Comparison of ENCODE assay signal across 18 cellular contexts in genomic region chr15:84387086-84387485, GRCh38.
"Had no signal": no experiment of that assay in that cellular context is flagged by ENCODE, and none has a peak within 500 bp of the region (broad histone marks: within the 10 kb centered on the region; RNA-seq: fewer than 3 reads in every experiment).

No MANE protein-coding gene starts in this region.

- H3K27ac ChIP-seq: adrenal gland, pancreas, sigmoid colon, SJCRH30, tibial artery, vagina had no signal

- H3K4me1 Mint-ChIP-seq: activated B cell treated with CpG ODN at 0.5 μM for 24 hours; activated CD4-positive, alpha-beta T cell treated with anti-CD3 and anti-CD28 coated beads, Interleukin-2, amount 10 ng/mL, durations not matched to agents 7 days and 5 days; memory B cell; naive thymus-derived CD4-positive, alpha-beta T cell; stimulated activated naive B cell treated with anti-CD40 and anti-IgM and Interleukin-4, amounts not matched to agents 10 μg/mL and 1 μg/mL and 100 μg/mL, for 72 hours had no signal

- H3K4me3 ChIP-seq: adrenal gland, pancreas, sigmoid colon, SJCRH30, tibial artery, vagina had no signal

- DNase-seq: activated B cell treated with CpG ODN at 0.5 μM for 24 hours; activated CD4-positive, alpha-beta T cell treated with anti-CD3 and anti-CD28 coated beads, Interleukin-2, amount 10 ng/mL, durations not matched to agents 7 days and 5 days; activated CD8-positive, alpha-beta memory T cell treated with anti-CD3 and anti-CD28 coated beads, Interleukin-2, amount 50 U/mL, for 48 hours; activated CD8-positive, alpha-beta T cell treated with anti-CD3 and anti-CD28 coated beads, Interleukin-2, amount 10 ng/mL, durations not matched to agents 7 days and 5 days; activated gamma-delta T cell treated with Interleukin-2 at 50 U/mL for 16 hours; activated T-cell treated with anti-CD3 and anti-CD28 coated beads, Interleukin-2, amount 50 U/mL, for 72 hours; effector memory CD4-positive, alpha-beta T cell; naive thymus-derived CD4-positive, alpha-beta T cell; sigmoid colon; SJCRH30; stimulated activated naive B cell treated with anti-CD40 and anti-IgM and Interleukin-4, amounts not matched to agents 10 μg/mL and 1 μg/mL and 100 μg/mL, for 72 hours had no signal

- H3K9me3 Mint-ChIP-seq: activated CD4-positive, alpha-beta T cell treated with anti-CD3 and anti-CD28 coated beads, Interleukin-2, amount 10 ng/mL, durations not matched to agents 7 days and 5 days; activated naive CD4-positive, alpha-beta T cell treated with anti-CD3 and anti-CD28 coated beads, Interleukin-2, amount 50 U/mL, for 72 hours; activated T-cell treated with anti-CD3 and anti-CD28 coated beads, Interleukin-2, amount 50 U/mL, for 72 hours; dendritic cell treated with granulocyte-macrophage colony-stimulating factor and Interleukin-4, amounts not matched to agents 40 ng/mL and 50 ng/mL, for 4 days; memory B cell had no signal

- H3K27ac Mint-ChIP-seq: activated B cell treated with CpG ODN at 0.5 μM for 24 hours; activated CD4-positive, alpha-beta T cell treated with anti-CD3 and anti-CD28 coated beads, Interleukin-2, amount 10 ng/mL, durations not matched to agents 7 days and 5 days; activated CD8-positive, alpha-beta T cell treated with anti-CD3 and anti-CD28 coated beads, Interleukin-2, amount 10 ng/mL, durations not matched to agents 7 days and 5 days; activated naive CD4-positive, alpha-beta T cell treated with anti-CD3 and anti-CD28 coated beads, Interleukin-2, amount 50 U/mL, for 72 hours; activated T-cell treated with anti-CD3 and anti-CD28 coated beads, Interleukin-2, amount 50 U/mL, for 72 hours; dendritic cell treated with granulocyte-macrophage colony-stimulating factor and Interleukin-4, amounts not matched to agents 40 ng/mL and 50 ng/mL, for 4 days; memory B cell; naive thymus-derived CD4-positive, alpha-beta T cell; stimulated activated naive B cell treated with anti-CD40 and anti-IgM and Interleukin-4, amounts not matched to agents 10 μg/mL and 1 μg/mL and 100 μg/mL, for 72 hours had no signal

- H3K4me3 Mint-ChIP-seq: activated B cell treated with CpG ODN at 0.5 μM for 24 hours; activated CD4-positive, alpha-beta T cell treated with anti-CD3 and anti-CD28 coated beads, Interleukin-2, amount 10 ng/mL, durations not matched to agents 7 days and 5 days; activated CD8-positive, alpha-beta T cell treated with anti-CD3 and anti-CD28 coated beads, Interleukin-2, amount 10 ng/mL, durations not matched to agents 7 days and 5 days; activated T-cell treated with anti-CD3 and anti-CD28 coated beads, Interleukin-2, amount 50 U/mL, for 72 hours; dendritic cell treated with granulocyte-macrophage colony-stimulating factor and Interleukin-4, amounts not matched to agents 40 ng/mL and 50 ng/mL, for 4 days; memory B cell; naive thymus-derived CD4-positive, alpha-beta T cell; stimulated activated naive B cell treated with anti-CD40 and anti-IgM and Interleukin-4, amounts not matched to agents 10 μg/mL and 1 μg/mL and 100 μg/mL, for 72 hours had no signal

- H3K9me3 ChIP-seq: adrenal gland, pancreas, sigmoid colon, vagina had no signal

- H3K4me1 ChIP-seq: adrenal gland, pancreas, sigmoid colon, SJCRH30, tibial artery, vagina had no signal

- H3K27me3 ChIP-seq: adrenal gland, sigmoid colon, SJCRH30, tibial artery, vagina had no signal

- ATAC-seq: activated CD8-positive, alpha-beta T cell treated with anti-CD3 and anti-CD28 coated beads, Interleukin-2, amount 10 ng/mL, durations not matched to agents 7 days and 5 days; activated naive CD4-positive, alpha-beta T cell treated with anti-CD3 and anti-CD28 coated beads, Interleukin-2, amount 50 U/mL, for 72 hours; activated T-cell treated with anti-CD3 and anti-CD28 coated beads, Interleukin-2, amount 50 U/mL, for 72 hours; naive thymus-derived CD4-positive, alpha-beta T cell; pancreas; stimulated activated naive B cell treated with anti-CD40 and anti-IgM and Interleukin-4, amounts not matched to agents 10 μg/mL and 1 μg/mL and 100 μg/mL, for 72 hours had no signal

- H3K36me3 ChIP-seq: adrenal gland, pancreas, sigmoid colon, SJCRH30, tibial artery, vagina had no signal
